In the genomic region with DNA sequence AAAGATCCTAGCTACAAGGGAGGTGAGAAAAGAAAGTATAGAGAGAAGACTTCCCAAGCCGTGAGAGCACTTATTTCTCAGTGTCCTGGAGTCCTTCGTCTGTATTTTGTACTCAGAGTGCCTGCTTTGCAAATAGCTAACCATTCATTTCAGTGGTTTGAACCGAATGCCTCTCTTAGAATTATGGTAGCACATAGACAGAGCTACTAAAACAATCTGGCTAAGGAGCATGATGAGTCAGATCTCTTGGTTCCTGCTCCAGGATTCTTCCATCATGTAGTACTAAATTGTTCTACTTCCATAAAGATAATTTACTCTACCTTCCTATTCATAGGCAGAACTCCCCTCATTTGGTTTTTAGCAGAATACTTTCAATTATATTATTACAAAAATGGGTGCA, we compare ENCODE assay signal across 20 cellular contexts.
"Had no signal": no experiment of that assay in that cellular context is flagged by ENCODE, and none has a peak within 500 bp of the region (broad histone marks: within the 10 kb centered on the region; RNA-seq: fewer than 3 reads in every experiment).

No MANE protein-coding gene starts in this region.

- H3K4me1 Mint-ChIP-seq: activated naive CD4-positive, alpha-beta T cell treated with anti-CD3 and anti-CD28 coated beads, Interleukin-2, amount 10 ng/mL, durations not matched to agents 7 days and 5 days; memory B cell had no signal

- H3K9me3 Mint-ChIP-seq: nephron progenitor cell, type B pancreatic cell had no signal

- H3K27ac ChIP-seq: dorsolateral prefrontal cortex, esophagus squamous epithelium, heart left ventricle, thoracic aorta, vagina had no signal

- DNase-seq: activated CD4-positive, alpha-beta memory T cell treated with anti-CD3 and anti-CD28 coated beads for 36 hours; activated CD4-positive, alpha-beta T cell treated with anti-CD3 and anti-CD28 coated beads for 48 hours; activated effector memory CD4-positive, alpha-beta T cell treated with anti-CD3 and anti-CD28 coated beads, Interleukin-2, amount 50 U/mL, for 16 hours; activated naive CD4-positive, alpha-beta T cell treated with anti-CD3 and anti-CD28 coated beads, Interleukin-2, amount 10 ng/mL, durations not matched to agents 7 days and 5 days; activated T-cell treated with anti-CD3 and anti-CD28 coated beads, Interleukin-2, amount 50 U/mL, for 72 hours; central memory CD4-positive, alpha-beta T cell; dorsolateral prefrontal cortex; esophagus squamous epithelium; heart left ventricle; left colon; nephron progenitor cell; occipital lobe; stimulated activated CD4-positive, alpha-beta T cell treated with anti-CD3 and anti-CD28 coated beads, Interleukin-4, amount 100 ng/mL, for 1 hour; stimulated activated naive CD4-positive, alpha-beta T cell; T-helper 1 cell had no signal

- H3K4me3 ChIP-seq: dorsolateral prefrontal cortex, esophagus squamous epithelium, heart left ventricle, thoracic aorta, vagina had no signal

- H3K27me3 Mint-ChIP-seq: activated CD4-positive, alpha-beta memory T cell treated with anti-CD3 and anti-CD28 coated beads for 36 hours; activated naive CD4-positive, alpha-beta T cell treated with anti-CD3 and anti-CD28 coated beads, Interleukin-2, amount 10 ng/mL, durations not matched to agents 7 days and 5 days; memory B cell; type B pancreatic cell had no signal

- H3K27me3 ChIP-seq: esophagus squamous epithelium, heart left ventricle, vagina had no signal

- H3K36me3 ChIP-seq: esophagus squamous epithelium, heart left ventricle, thoracic aorta, vagina had no signal

- ATAC-seq: activated T-cell treated with anti-CD3 and anti-CD28 coated beads, Interleukin-2, amount 50 U/mL, for 72 hours; heart left ventricle; left colon; sciatic nerve had no signal

- H3K9me3 ChIP-seq: esophagus squamous epithelium, heart left ventricle, thoracic aorta, vagina had no signal

- H3K36me3 Mint-ChIP-seq: activated CD4-positive, alpha-beta memory T cell treated with anti-CD3 and anti-CD28 coated beads for 36 hours; activated naive CD4-positive, alpha-beta T cell treated with anti-CD3 and anti-CD28 coated beads, Interleukin-2, amount 10 ng/mL, durations not matched to agents 7 days and 5 days; memory B cell; type B pancreatic cell had no signal

- H3K27ac Mint-ChIP-seq: activated CD4-positive, alpha-beta memory T cell treated with anti-CD3 and anti-CD28 coated beads for 36 hours; activated naive CD4-positive, alpha-beta T cell treated with anti-CD3 and anti-CD28 coated beads, Interleukin-2, amount 10 ng/mL, durations not matched to agents 7 days and 5 days; activated T-cell treated with anti-CD3 and anti-CD28 coated beads, Interleukin-2, amount 50 U/mL, for 72 hours; memory B cell; nephron progenitor cell; type B pancreatic cell had no signal

- H3K4me3 Mint-ChIP-seq: activated CD4-positive, alpha-beta memory T cell treated with anti-CD3 and anti-CD28 coated beads for 36 hours; activated naive CD4-positive, alpha-beta T cell treated with anti-CD3 and anti-CD28 coated beads, Interleukin-2, amount 10 ng/mL, durations not matched to agents 7 days and 5 days; activated T-cell treated with anti-CD3 and anti-CD28 coated beads, Interleukin-2, amount 50 U/mL, for 72 hours; memory B cell; nephron progenitor cell; type B pancreatic cell had no signal

- H3K4me1 ChIP-seq: esophagus squamous epithelium, heart left ventricle, vagina had no signal
